ENCODE assay signal across 8 cellular contexts in the genomic region with DNA sequence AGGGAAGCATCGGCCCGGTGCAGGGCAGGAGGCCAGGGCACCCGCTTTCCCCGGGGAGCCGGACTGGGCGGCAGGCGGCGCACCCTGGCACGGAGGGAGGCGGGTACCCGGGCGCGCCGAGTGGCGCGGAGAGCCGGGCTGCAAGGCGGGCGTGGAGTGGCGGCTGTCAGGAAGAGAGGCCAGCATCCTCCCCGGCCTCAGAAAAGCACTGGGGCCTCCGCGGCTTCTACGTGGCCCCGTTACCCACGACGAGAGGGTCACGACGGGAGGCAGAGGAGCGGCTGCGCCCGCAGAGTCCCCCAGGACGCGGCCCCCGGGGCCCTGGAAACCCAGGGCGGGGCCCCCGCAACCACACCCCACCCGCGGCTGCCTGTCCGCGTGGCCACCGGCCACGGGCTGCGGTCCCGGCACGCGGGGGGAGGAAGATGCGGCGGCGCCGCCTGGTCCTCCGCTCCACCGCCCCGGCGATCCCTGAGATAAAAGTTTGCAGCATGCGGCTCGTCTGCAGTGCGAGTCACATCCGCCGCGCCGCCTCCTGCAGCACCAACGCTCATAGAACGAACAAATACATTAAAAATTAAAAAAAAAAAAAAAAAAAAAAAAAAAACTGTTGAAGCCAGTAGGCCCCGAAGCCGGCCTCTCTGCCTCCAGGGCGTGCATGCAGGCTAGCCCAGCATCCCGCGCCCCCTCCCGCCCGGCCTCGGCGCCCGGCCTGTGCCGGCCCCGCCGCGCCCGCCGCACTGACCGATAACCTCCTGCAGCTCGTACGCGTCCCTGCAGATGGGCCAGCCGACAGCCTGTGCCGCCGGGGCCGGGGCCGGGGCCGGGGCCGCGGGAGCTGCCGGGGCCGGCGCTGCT. TPM values are rescaled to one million over a fixed set of nuclear protein-coding genes. Genes with fewer than 3 reads are reported as not detected.
DNase-seq lines count a peak whose midpoint lies in the region; ATAC-seq and TF ChIP-seq lines count a peak whose summit lies in the region.

No MANE protein-coding gene starts in this region.

- H3K27ac ChIP-seq in foreskin keratinocyte: no peak overlapping the region

- no peaks in the 10 kb centered on the region for H3K9me3 ChIP-seq in neuron (ENCODE audit: low read length)

- peaks cover 4% of the 10 kb centered on the region for H3K36me3 ChIP-seq in neuron (ENCODE audit: insufficient read depth, low read length)

- H3K4me1 ChIP-seq in foreskin keratinocyte (peaks cover 21% of the 10 kb centered on the region), neuron (ENCODE audit: insufficient read depth, low read length) (peaks cover 32% of the 10 kb centered on the region)

- peak; percentile 63 for TF ChIP-seq CTCF in foreskin keratinocyte (conservative IDR thresholded peaks at IDR 0.05)

- H3K27me3 ChIP-seq in foreskin keratinocyte: no peaks in the 10 kb centered on the region
- H3K27me3 ChIP-seq in neuron (ENCODE audit: insufficient read depth, low read length): no peaks in the 10 kb centered on the region

- H2AFZ ChIP-seq in neuron (ENCODE audit: low read depth, low read length): peak overlapping the region; percentile 29

- DNase-seq in CD1c-positive myeloid dendritic cell (ENCODE audit: extremely low spot score) (peak; percentile 63), RPMI8226 (peak; percentile 68), activated gamma-delta T cell treated with Interleukin-2 at 50 U/mL for 16 hours (peak; percentile 77), foreskin keratinocyte (peak in 1 of 2 donors; percentile 41), stromal cell of bone marrow (ENCODE audit: low read depth) (peak; percentile 36)

- H3K4me3 ChIP-seq in neuron (ENCODE audit: low read length): peak overlapping the region; percentile 87

- ATAC-seq in GM19328 (IDR thresholded peaks at IDR 0.05; ENCODE audit: unreplicated experiment): peak; percentile 46
- peak; percentile 41 for ATAC-seq in HG03457 (IDR thresholded peaks at IDR 0.05; ENCODE audit: unreplicated experiment)
- ATAC-seq in foreskin keratinocyte: peak; percentile 61

RNA-seq across cellular contexts. Expression of a gene that starts 0.7 kb away (rescaled TPM):
- 28.8 and 29.7 TPM in 2 replicates for total RNA-seq in foreskin keratinocyte
- polyA plus RNA-seq in foreskin keratinocyte: 18.0 and 19.4 TPM in 2 replicates
